1 cellular context compared by ENCODE assay signal in the genomic region with DNA sequence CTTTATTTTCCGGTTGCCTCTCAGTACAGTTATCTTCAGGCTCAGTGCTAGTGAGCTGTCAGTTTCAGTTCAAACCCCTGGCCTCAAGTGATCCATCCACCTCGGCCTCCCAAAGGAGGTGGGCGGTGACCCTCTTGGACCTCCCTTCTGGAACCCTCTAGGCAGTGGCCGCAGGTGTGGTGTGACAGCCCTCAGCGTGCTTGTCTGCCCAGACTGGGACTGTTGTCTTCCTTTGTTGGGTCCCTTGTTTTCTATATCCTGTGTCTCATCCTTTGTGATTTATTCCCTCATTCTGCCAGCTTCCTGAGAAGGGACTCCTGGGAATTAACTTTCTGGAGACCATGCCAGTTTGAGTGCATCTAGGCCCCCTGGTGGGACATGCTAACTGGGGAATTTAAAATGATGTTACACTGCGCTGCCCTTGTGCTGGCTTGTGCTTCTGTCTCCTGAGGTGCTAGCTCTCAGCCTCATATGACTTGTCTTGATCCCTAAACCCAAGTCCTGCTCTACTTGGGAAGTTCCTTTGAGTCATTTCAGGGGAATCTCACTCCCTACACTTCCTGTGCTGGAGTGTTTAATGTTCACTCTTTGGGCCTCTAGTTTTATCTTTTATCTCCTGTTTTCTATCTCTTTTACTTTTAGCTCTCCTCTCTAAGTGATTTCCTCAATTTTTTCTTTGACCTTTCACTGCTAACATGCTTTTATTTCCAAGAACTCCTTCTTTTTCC.
TF ChIP-seq lines count a peak whose summit lies in the region.

No MANE protein-coding gene starts in this region.

TF ChIP-seq in K562, 482 proteins besides CTCF, POLR2A, EP300 and RAD21 (continued from another document and continues in another):
- TF ChIP-seq, protein P1, sequence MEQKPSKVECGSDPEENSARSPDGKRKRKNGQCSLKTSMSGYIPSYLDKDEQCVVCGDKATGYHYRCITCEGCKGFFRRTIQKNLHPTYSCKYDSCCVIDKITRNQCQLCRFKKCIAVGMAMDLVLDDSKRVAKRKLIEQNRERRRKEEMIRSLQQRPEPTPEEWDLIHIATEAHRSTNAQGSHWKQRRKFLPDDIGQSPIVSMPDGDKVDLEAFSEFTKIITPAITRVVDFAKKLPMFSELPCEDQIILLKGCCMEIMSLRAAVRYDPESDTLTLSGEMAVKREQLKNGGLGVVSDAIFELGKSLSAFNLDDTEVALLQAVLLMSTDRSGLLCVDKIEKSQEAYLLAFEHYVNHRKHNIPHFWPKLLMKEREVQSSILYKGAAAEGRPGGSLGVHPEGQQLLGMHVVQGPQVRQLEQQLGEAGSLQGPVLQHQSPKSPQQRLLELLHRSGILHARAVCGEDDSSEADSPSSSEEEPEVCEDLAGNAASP (IDR thresholded peaks at IDR 0.05) = no peak
- TF ChIP-seq HIVEP1 (CRISPR knock-in tag; IDR thresholded peaks at IDR 0.05) (no peak), ZNF121 (CRISPR knock-in tag; conservative IDR thresholded peaks at IDR 0.05) (no peak), SMARCB1 (IDR thresholded peaks at IDR 0.05; ENCODE audit: insufficient read length, low read depth) (no peak), BCOR (IDR thresholded peaks at IDR 0.05) (no peak), KHSRP (IDR thresholded peaks at IDR 0.05) (no peak), MCM3 (IDR thresholded peaks at IDR 0.05) (no peak), ZC3H11A (IDR thresholded peaks at IDR 0.05; ENCODE audit: low read depth, low read length) (no peak), CBX8 (IDR thresholded peaks at IDR 0.05; ENCODE audit: borderline replicate concordance, extremely low read depth, low read depth, low read length, poor library complexity, severe bottlenecking) (no peak), TRIM24 (IDR thresholded peaks at IDR 0.05) (no peak), SRF (CRISPR knock-in tag; IDR thresholded peaks at IDR 0.05) (peak in 1 of 2 experiments; percentile 21; a peak in 1 of 4 replicates), GTF2F1 (IDR thresholded peaks at IDR 0.05; ENCODE audit: low read depth, low read length) (no peak), ZNF830 (CRISPR knock-in tag; IDR thresholded peaks at IDR 0.05) (no peak), GABPB1 (CRISPR knock-in tag; IDR thresholded peaks at IDR 0.05) (no peak), SIN3A (IDR thresholded peaks at IDR 0.05; ENCODE audit: borderline replicate concordance in 2 of 2, control insufficient read depth in 1 of 2, low read depth in 2 of 2, low read length in 2 of 2) (no peak), KDM1A (IDR thresholded peaks at IDR 0.05) (no peak), ZKSCAN3 (CRISPR knock-in tag; IDR thresholded peaks at IDR 0.05) (no peak; the same call in 1 of the 2 replicates), POLR3G (IDR thresholded peaks at IDR 0.05; ENCODE audit: extremely low read depth, insufficient read length, insufficient replicate concordance) (no peak), EZH2 (IDR thresholded peaks at IDR 0.05; ENCODE audit: borderline replicate concordance, low read depth, low read length) (no peak), ZNF23 (CRISPR knock-in tag; IDR thresholded peaks at IDR 0.05) (no peak), ZNF212 (CRISPR knock-in tag; IDR thresholded peaks at IDR 0.05) (no peak), TEAD2 (tag; IDR thresholded peaks at IDR 0.05) (no peak), ZNF561 (CRISPR knock-in tag; conservative IDR thresholded peaks at IDR 0.05) (peak; percentile 57; the same call in 1 of the 2 replicates), ZNF197 (CRISPR knock-in tag; IDR thresholded peaks at IDR 0.05; ENCODE audit: low read depth) (no peak; the same call in 1 of the 2 replicates), C11orf30 (IDR thresholded peaks at IDR 0.05; ENCODE audit: low read depth) (no peak), ZNF24 (IDR thresholded peaks at IDR 0.05) (no peak), CEBPG (CRISPR knock-in tag; IDR thresholded peaks at IDR 0.05) (no peak), CEBPG (tag; conservative IDR thresholded peaks at IDR 0.05 in 1 of 2, IDR thresholded peaks at IDR 0.05 in 1 of 2) (no peak), TBP (optimal IDR thresholded peaks at IDR 0.05; ENCODE audit: low read depth, low read length) (no peak), HOXB6 (CRISPR knock-in tag; IDR thresholded peaks at IDR 0.05; ENCODE audit: borderline replicate concordance) (no peak), JUN (IDR thresholded peaks at IDR 0.05; ENCODE audit: borderline replicate concordance, low read depth, low read length) (0 out of 2 replicates have a peak, but pooled peaks have one; percentile 22), JUN (CRISPR knock-in tag; IDR thresholded peaks at IDR 0.05; ENCODE audit: borderline replicate concordance) (no peak), MAZ (CRISPR knock-in tag; conservative IDR thresholded peaks at IDR 0.05 in 1 of 2, IDR thresholded peaks at IDR 0.05 in 1 of 2) (no peak), NFIX (CRISPR knock-in tag; IDR thresholded peaks at IDR 0.05; ENCODE audit: low read depth) (no peak)
- TF ChIP-seq, protein P2, sequence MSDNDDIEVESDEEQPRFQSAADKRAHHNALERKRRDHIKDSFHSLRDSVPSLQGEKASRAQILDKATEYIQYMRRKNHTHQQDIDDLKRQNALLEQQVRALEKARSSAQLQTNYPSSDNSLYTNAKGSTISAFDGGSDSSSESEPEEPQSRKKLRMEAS (CRISPR knock-in tag; IDR thresholded peaks at IDR 0.05) = peak; percentile 41; the same call in 1 of the 2 replicates
- TF ChIP-seq, protein P3, sequence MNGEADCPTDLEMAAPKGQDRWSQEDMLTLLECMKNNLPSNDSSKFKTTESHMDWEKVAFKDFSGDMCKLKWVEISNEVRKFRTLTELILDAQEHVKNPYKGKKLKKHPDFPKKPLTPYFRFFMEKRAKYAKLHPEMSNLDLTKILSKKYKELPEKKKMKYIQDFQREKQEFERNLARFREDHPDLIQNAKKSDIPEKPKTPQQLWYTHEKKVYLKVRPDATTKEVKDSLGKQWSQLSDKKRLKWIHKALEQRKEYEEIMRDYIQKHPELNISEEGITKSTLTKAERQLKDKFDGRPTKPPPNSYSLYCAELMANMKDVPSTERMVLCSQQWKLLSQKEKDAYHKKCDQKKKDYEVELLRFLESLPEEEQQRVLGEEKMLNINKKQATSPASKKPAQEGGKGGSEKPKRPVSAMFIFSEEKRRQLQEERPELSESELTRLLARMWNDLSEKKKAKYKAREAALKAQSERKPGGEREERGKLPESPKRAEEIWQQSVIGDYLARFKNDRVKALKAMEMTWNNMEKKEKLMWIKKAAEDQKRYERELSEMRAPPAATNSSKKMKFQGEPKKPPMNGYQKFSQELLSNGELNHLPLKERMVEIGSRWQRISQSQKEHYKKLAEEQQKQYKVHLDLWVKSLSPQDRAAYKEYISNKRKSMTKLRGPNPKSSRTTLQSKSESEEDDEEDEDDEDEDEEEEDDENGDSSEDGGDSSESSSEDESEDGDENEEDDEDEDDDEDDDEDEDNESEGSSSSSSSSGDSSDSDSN (IDR thresholded peaks at IDR 0.05; ENCODE audit: borderline replicate concordance in 1 of 2, low read depth in 2 of 2, low read length in 2 of 2) = no peak
- TF ChIP-seq, protein P4, sequence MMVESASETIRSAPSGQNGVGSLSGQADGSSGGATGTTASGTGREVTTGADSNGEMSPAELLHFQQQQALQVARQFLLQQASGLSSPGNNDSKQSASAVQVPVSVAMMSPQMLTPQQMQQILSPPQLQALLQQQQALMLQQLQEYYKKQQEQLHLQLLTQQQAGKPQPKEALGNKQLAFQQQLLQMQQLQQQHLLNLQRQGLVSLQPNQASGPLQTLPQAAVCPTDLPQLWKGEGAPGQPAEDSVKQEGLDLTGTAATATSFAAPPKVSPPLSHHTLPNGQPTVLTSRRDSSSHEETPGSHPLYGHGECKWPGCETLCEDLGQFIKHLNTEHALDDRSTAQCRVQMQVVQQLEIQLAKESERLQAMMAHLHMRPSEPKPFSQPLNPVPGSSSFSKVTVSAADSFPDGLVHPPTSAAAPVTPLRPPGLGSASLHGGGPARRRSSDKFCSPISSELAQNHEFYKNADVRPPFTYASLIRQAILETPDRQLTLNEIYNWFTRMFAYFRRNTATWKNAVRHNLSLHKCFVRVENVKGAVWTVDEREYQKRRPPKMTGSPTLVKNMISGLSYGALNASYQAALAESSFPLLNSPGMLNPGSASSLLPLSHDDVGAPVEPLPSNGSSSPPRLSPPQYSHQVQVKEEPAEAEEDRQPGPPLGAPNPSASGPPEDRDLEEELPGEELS (CRISPR knock-in tag; IDR thresholded peaks at IDR 0.05; ENCODE audit: borderline replicate concordance) = no peak; the same call in 1 of the 2 replicates
- TF ChIP-seq, protein P5, sequence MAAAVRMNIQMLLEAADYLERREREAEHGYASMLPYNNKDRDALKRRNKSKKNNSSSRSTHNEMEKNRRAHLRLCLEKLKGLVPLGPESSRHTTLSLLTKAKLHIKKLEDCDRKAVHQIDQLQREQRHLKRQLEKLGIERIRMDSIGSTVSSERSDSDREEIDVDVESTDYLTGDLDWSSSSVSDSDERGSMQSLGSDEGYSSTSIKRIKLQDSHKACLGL (CRISPR knock-in tag; IDR thresholded peaks at IDR 0.05; ENCODE audit: borderline replicate concordance, poor library complexity, severe bottlenecking) = no peak
- TF ChIP-seq, protein P6, sequence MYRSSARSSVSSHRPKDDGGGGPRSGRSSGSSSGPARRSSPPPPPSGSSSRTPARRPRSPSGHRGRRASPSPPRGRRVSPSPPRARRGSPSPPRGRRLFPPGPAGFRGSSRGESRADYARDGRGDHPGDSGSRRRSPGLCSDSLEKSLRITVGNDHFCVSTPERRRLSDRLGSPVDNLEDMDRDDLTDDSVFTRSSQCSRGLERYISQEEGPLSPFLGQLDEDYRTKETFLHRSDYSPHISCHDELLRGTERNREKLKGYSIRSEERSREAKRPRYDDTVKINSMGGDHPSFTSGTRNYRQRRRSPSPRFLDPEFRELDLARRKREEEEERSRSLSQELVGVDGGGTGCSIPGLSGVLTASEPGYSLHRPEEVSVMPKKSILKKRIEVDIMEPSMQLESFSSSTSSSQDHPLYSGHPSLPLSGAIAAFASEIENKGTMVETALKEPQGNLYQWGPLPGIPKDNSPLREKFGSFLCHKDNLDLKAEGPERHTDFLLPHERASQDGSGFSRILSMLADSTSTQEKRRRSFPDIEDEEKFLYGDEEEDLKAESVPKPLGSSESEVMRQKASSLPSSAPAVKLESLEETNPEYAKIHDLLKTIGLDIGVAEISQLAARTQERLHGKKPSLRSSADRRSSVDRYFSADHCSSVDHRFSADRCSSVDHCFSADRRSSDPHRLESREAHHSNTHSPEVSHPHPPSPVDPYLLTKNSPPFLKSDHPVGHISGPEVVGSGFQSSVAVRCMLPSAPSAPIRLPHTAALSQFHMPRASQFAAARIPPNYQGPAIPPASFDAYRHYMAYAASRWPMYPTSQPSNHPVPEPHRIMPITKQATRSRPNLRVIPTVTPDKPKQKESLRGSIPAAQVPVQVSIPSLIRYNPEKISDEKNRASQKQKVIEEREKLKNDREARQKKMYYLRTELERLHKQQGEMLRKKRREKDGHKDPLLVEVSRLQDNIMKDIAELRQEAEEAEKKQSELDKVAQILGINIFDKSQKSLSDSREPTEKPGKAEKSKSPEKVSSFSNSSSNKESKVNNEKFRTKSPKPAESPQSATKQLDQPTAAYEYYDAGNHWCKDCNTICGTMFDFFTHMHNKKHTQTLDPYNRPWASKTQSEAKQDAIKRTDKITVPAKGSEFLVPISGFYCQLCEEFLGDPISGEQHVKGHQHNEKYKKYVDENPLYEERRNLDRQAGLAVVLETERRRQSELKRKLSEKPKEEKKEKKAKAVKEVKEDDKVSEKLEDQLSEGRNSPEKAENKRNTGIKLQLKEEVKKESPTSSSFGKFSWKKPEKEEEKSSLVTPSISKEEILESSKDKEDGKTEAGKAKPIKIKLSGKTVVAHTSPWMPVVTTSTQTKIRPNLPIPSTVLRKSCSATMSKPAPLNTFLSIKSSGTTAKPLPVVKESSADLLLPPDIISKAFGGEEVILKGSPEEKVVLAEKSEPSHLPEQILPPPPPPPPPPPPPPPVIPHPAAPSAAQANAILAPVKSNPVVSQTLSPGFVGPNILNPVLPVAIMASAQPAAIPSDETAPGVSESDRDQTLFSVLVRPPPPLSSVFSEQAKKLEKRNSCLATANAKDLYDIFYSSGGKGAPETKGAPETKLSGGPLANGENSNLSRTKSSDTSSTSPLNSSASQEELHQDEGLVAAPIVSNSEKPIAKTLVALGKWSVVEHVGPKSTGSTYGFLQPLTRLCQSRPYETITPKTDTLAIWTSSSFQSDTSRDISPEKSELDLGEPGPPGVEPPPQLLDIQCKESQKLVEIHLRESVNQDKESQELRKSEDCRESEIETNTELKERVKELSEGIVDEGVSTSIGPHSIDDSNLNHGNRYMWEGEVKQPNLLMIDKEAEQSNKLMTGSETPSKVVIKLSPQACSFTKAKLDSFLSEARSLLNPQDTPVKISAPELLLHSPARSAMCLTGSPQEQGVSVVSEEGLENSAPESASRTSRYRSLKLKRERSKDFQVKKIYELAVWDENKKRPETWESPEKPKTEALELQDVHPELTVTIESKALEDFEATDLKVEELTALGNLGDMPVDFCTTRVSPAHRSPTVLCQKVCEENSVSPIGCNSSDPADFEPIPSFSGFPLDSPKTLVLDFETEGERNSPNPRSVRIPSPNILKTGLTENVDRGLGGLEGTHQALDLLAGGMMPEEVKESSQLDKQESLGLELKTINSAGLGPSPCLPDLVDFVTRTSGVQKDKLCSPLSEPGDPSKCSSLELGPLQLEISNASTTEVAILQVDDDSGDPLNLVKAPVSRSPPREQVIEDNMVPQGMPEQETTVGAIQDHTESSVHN (IDR thresholded peaks at IDR 0.05; ENCODE audit: borderline replicate concordance in 1 of 2, low read depth in 1 of 2) = no peak
- TF ChIP-seq, protein P7, sequence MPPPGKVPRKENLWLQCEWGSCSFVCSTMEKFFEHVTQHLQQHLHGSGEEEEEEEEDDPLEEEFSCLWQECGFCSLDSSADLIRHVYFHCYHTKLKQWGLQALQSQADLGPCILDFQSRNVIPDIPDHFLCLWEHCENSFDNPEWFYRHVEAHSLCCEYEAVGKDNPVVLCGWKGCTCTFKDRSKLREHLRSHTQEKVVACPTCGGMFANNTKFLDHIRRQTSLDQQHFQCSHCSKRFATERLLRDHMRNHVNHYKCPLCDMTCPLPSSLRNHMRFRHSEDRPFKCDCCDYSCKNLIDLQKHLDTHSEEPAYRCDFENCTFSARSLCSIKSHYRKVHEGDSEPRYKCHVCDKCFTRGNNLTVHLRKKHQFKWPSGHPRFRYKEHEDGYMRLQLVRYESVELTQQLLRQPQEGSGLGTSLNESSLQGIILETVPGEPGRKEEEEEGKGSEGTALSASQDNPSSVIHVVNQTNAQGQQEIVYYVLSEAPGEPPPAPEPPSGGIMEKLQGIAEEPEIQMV (tag; conservative IDR thresholded peaks at IDR 0.05; ENCODE audit: low read depth) = peak; percentile 28; the same call in 1 of the 2 replicates
- TF ChIP-seq, protein P8, sequence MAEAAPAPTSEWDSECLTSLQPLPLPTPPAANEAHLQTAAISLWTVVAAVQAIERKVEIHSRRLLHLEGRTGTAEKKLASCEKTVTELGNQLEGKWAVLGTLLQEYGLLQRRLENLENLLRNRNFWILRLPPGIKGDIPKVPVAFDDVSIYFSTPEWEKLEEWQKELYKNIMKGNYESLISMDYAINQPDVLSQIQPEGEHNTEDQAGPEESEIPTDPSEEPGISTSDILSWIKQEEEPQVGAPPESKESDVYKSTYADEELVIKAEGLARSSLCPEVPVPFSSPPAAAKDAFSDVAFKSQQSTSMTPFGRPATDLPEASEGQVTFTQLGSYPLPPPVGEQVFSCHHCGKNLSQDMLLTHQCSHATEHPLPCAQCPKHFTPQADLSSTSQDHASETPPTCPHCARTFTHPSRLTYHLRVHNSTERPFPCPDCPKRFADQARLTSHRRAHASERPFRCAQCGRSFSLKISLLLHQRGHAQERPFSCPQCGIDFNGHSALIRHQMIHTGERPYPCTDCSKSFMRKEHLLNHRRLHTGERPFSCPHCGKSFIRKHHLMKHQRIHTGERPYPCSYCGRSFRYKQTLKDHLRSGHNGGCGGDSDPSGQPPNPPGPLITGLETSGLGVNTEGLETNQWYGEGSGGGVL (CRISPR knock-in tag; IDR thresholded peaks at IDR 0.05) = no peak
